18 cellular contexts compared by ENCODE assay signal in the genomic region with DNA sequence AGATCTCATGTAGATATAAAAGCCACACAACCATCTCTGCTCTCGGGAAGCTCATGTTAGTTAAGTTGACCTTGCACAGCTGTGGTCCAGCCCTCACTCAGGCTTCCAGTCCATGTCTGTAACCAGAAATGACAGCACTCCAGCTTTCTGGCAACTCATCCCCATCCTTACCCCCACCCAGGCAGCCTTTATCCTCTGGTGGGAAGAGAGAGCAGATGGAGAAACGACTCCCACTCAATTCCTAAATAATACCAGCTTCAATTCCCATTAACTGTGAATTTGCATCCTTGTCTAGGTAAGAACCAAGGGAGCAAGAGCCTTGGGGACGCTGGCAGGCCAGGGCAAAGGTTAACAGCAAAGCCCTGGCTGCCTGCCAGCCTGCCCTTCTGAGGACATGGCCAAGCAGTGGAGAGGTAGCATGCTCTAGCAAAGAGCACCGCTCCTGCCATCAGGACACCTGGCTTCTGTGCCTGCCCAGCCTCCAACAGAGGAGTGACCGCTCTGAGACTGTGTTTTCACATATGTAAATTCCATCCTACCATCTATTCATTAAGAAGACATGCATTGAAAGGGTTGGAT.
DNase-seq lines count a peak whose midpoint lies in the region; TF ChIP-seq lines count a peak whose summit lies in the region.
"Had no signal": no experiment of that assay in that cellular context is flagged by ENCODE, and none has a peak within 500 bp of the region (broad histone marks: within the 10 kb centered on the region; RNA-seq: fewer than 3 reads in every experiment).

No MANE protein-coding gene starts in this region.

- H3K27ac ChIP-seq in ectodermal cell (ENCODE audit: insufficient read depth, low read depth, low read length, poor library complexity, severe bottlenecking) = peak overlapping the region; percentile 47
- H3K27ac ChIP-seq: esophagus squamous epithelium, HL-60 had no signal

- no peak overlapping the region for H3K4me3 ChIP-seq in ectodermal cell (ENCODE audit: insufficient read depth, low read depth, low read length)
- H3K4me3 ChIP-seq: esophagus squamous epithelium, HAP-1 had no signal

- WGBS in ectodermal cell, 2 experiments = 28 to 31% methylated on average over 4 to 5 of the region's 5 CpGs

- no peaks in the 10 kb centered on the region for H3K9me3 ChIP-seq in ectodermal cell (ENCODE audit: control insufficient read depth, low read length)
- H3K9me3 ChIP-seq: Caco-2, HAP-1, SK-N-SH had no signal

- H3K36me3 ChIP-seq in ectodermal cell (ENCODE audit: control insufficient read depth, insufficient read depth, low read length) = no peaks in the 10 kb centered on the region
- H3K36me3 ChIP-seq: esophagus squamous epithelium, HAP-1 had no signal

- H3K27me3 ChIP-seq in ectodermal cell (ENCODE audit: control insufficient read depth, insufficient read depth, low read length, poor library complexity, severe bottlenecking) = no peaks in the 10 kb centered on the region

- in situ Hi-C loops in G401 (cut with HindIII; ENCODE audit: low sequenced_read_pairs) (no loop called here), GM13977 (cut with MboI; ENCODE audit: low pct_unique_long_range_greater_than_20kb, low sequenced_read_pairs, unreplicated experiment) (no loop called here)

- peak; percentile 18 for DNase-seq in G401 (ENCODE audit: low spot score)
- peak; percentile 71 for DNase-seq in NCI-H446 treated with DMSO at 0.1 percent for 48 hours (lab: John Stamatoyannopoulos, UW)
- DNase-seq in retina = peak; percentile 69
- no peak for DNase-seq in stimulated activated CD4-positive, alpha-beta T cell treated with anti-CD3 and anti-CD28 coated beads, Interleukin-15, amount 100 ng/mL, for 24 hours
- no peak for DNase-seq in AG08396 (ENCODE audit: low spot score)
- DNase-seq in GM13977 (ENCODE audit: low spot score) = no peak
- DNase-seq: activated CD4-positive, alpha-beta T cell treated with anti-CD3 and anti-CD28 coated beads for 4 hours; activated CD8-positive, alpha-beta memory T cell treated with anti-CD3 and anti-CD28 coated beads for 24 hours; activated T-cell treated with anti-CD3 and anti-CD28 coated beads, Interleukin-2, amount 50 U/mL, for 1 hour; Caco-2; esophagus squamous epithelium; NCI-H1092; NCI-H510A; SK-N-SH; T-helper 17 cell had no signal

- TF ChIP-seq CTCF in GM13977 (IDR thresholded peaks at IDR 0.05; ENCODE audit: extremely low read depth, insufficient read depth, missing control alignments) = no peak

- peaks cover 66% of the 10 kb centered on the region for H3K4me1 ChIP-seq in ectodermal cell (ENCODE audit: control insufficient read depth, insufficient read depth, low read length)
- H3K4me1 ChIP-seq: esophagus squamous epithelium, HAP-1 had no signal

Comparison
In these comparisons a context has a peak if more than half of its experiments do, and no peak if none do; other contexts are left out.
1. DNase-seq: peak in G401 (single experiment), NCI-H446 treated with DMSO at 0.1 percent for 48 hours (single experiment) and retina (single experiment); none in stimulated activated CD4-positive, alpha-beta T cell treated with anti-CD3 and anti-CD28 coated beads, Interleukin-15, amount 100 ng/mL, for 24 hours (single experiment), AG08396 (single experiment) and GM13977 (single experiment).